Comparison of ENCODE assay signal across 1 cellular context in the genomic region with DNA sequence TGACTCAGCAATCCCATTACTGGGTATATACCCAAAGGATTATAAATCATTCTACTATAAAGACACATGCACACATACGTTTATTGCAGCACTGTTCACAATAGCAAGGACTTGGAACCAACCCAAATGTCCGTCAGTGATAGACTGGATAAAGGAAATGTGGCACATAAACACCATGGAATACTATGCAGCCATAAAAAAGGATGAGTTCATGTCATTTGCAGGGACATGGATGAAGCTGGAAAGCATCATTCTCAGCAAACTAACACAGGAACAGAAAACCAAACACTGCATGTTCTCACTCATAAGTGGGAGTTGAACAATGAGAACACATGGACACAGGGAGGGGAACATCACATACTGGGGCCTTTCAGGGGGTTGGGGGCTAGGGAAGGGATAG.
TF ChIP-seq lines count a peak whose summit lies in the region.

No MANE protein-coding gene starts in this region.

TF ChIP-seq in HEK293, 187 proteins besides CTCF, POLR2A, EP300 and RAD21 (continued from another document):
- TF ChIP-seq, protein P1, sequence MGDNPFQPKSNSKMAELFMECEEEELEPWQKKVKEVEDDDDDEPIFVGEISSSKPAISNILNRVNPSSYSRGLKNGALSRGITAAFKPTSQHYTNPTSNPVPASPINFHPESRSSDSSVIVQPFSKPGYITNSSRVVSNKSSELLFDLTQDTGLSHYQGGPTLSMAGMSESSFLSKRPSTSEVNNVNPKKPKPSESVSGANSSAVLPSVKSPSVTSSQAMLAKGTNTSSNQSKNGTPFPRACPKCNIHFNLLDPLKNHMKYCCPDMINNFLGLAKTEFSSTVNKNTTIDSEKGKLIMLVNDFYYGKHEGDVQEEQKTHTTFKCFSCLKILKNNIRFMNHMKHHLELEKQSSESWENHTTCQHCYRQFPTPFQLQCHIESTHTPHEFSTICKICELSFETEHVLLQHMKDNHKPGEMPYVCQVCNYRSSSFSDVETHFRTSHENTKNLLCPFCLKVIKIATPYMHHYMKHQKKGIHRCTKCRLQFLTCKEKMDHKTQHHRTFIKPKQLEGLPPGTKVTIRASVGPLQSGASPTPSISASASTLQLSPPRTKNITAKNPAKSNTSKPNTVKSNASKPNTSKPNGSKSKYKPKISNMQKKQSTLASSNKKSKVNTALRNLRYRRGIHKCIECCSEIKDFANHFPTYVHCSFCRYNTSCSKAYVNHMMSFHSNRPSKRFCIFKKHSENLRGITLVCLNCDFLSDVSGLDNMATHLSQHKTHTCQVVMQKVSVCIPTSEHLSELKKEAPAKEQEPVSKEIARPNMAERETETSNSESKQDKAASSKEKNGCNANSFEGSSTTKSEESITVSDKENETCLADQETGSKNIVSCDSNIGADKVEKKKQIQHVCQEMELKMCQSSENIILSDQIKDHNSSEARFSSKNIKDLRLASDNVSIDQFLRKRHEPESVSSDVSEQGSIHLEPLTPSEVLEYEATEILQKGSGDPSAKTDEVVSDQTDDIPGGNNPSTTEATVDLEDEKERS (tag by site-specific recombination; IDR thresholded peaks at IDR 0.05), result peak; percentile 91
TF ChIP-seq in HEK293: peak in this region for 3; not testable (repeated sequence) for 184.
